ENCODE assay signal across 8 cellular contexts in genomic region chr11:46593550-46594382, GRCh38. TPM values are rescaled to one million over a fixed set of nuclear protein-coding genes. Genes with fewer than 3 reads are reported as not detected.
A peak's percentile ranks its signal among the peaks of the same experiment; 100 is the strongest.
DNase-seq lines count a peak whose midpoint lies in the region; ATAC-seq, FAIRE-seq and TF ChIP-seq lines count a peak whose summit lies in the region.

TSS of gene AMBRA1 (minus strand) at chr11:46594023. CDS start at chr11:46548380, 45,643 bp downstream.

- H3K27ac ChIP-seq in neural cell (ENCODE audit: low read length), result peak within 1 kb of the TSS; percentile 85

- H3K79me2 ChIP-seq in neural cell (replicated peaks; ENCODE audit: insufficient read depth, low read length), result peaks cover 49% of the 10 kb centered on the region

- peak; percentile 98 for ATAC-seq in stimulated activated naive CD8-positive, alpha-beta T cell treated with anti-CD3 and anti-CD28 coated beads, Interleukin-15, amount 100 ng/mL, for 72 hours

- no peaks in the 10 kb centered on the region for H3K27me3 ChIP-seq in neural cell (ENCODE audit: insufficient read depth, low read depth, low read length)

- H3K4me2 ChIP-seq in neural cell (ENCODE audit: low read length), result peak within 1 kb of the TSS; percentile 75

- peak; percentile 34 for TF ChIP-seq RAD21 in neural cell (conservative IDR thresholded peaks at IDR 0.05)

- peak; percentile 80 for FAIRE-seq in H54 (lab: Jason Lieb, UNC)

- H3K4me3 Mint-ChIP-seq in stimulated activated naive CD8-positive, alpha-beta T cell treated with anti-CD3 and anti-CD28 coated beads, Interleukin-15, amount 100 ng/mL, for 72 hours, result peak within 1 kb of the TSS; percentile 89 to 100

- H3K9ac ChIP-seq in neural cell (ENCODE audit: low read length), result peak within 1 kb of the TSS; percentile 91

- H3K9me3 Mint-ChIP-seq in stimulated activated naive CD8-positive, alpha-beta T cell treated with anti-CD3 and anti-CD28 coated beads, Interleukin-15, amount 100 ng/mL, for 72 hours, result no peaks in the 10 kb centered on the region

- peak within 1 kb of the TSS; percentile 62 for H2AFZ ChIP-seq in neural cell (ENCODE audit: low read depth, low read length)

- TF ChIP-seq POLR2A in H54 (IDR thresholded peaks at IDR 0.05; ENCODE audit: low read depth, low read length), result peak; percentile 70

- DNase-seq in ELF-1 (ENCODE audit: low read depth, low spot score), result peak; percentile 97
- DNase-seq in H54 (ENCODE audit: insufficient read length, low spot score), result peak; percentile 72
- peak; percentile 92 for DNase-seq in M059J (ENCODE audit: low read depth)
- peak; percentile 86 for DNase-seq in SHP77 treated with DMSO at 0.1 percent for 48 hours (lab: John Stamatoyannopoulos, UW)
- DNase-seq in activated effector memory CD4-positive, alpha-beta T cell treated with anti-CD3 and anti-CD28 coated beads, Interleukin-2, amount 50 U/mL, for 16 hours, result peak; percentile 93
- peak; percentile 96 for DNase-seq in fibroblast of villous mesenchyme (ENCODE audit: low read depth)
- DNase-seq in stimulated activated naive CD8-positive, alpha-beta T cell treated with anti-CD3 and anti-CD28 coated beads, Interleukin-15, amount 100 ng/mL, for 72 hours, result peak; percentile 85 to 91

- TF ChIP-seq CTCF in fibroblast of villous mesenchyme (IDR thresholded peaks at IDR 0.05; ENCODE audit: insufficient read depth, low read depth, low read length) (no peak), neural cell (IDR thresholded peaks at IDR 0.05; ENCODE audit: poor library complexity, severe bottlenecking) (no peak)

- H3F3A ChIP-seq in neural cell (ENCODE audit: insufficient read depth, low read length, poor library complexity, severe bottlenecking), result no peaks in the 10 kb centered on the region

- H3K36me3 ChIP-seq in neural cell (ENCODE audit: insufficient read depth, low read length), result no peaks in the 10 kb centered on the region

- no peaks in the 10 kb centered on the region for H3K9me3 ChIP-seq in neural cell (ENCODE audit: low read length)

- no peak for TF ChIP-seq EP300 in neural cell (conservative IDR thresholded peaks at IDR 0.05; ENCODE audit: poor library complexity, severe bottlenecking)

- peaks cover 45% of the 10 kb centered on the region for H3K4me1 Mint-ChIP-seq in stimulated activated naive CD8-positive, alpha-beta T cell treated with anti-CD3 and anti-CD28 coated beads, Interleukin-15, amount 100 ng/mL, for 72 hours

- peak within 1 kb of the TSS; percentile 97 for H3K4me3 ChIP-seq in fibroblast of villous mesenchyme (ENCODE audit: low read depth, low read length)
- H3K4me3 ChIP-seq in neural cell (ENCODE audit: low read length), result peak within 1 kb of the TSS; percentile 76

- peak within 1 kb of the TSS; percentile 95 to 99 for H3K27ac Mint-ChIP-seq in stimulated activated naive CD8-positive, alpha-beta T cell treated with anti-CD3 and anti-CD28 coated beads, Interleukin-15, amount 100 ng/mL, for 72 hours

- H3K27me3 Mint-ChIP-seq in stimulated activated naive CD8-positive, alpha-beta T cell treated with anti-CD3 and anti-CD28 coated beads, Interleukin-15, amount 100 ng/mL, for 72 hours, result no peaks in the 10 kb centered on the region

- H3K9me2 ChIP-seq in neural cell (ENCODE audit: insufficient read depth, low read length), result no peaks in the 10 kb centered on the region

- no peaks in the 10 kb centered on the region for H4K20me1 ChIP-seq in neural cell (ENCODE audit: insufficient read depth)

TF ChIP-seq in neural cell, 6 proteins besides CTCF, POLR2A, EP300 and RAD21:
- TF ChIP-seq TAF1 (IDR thresholded peaks at IDR 0.05; ENCODE audit: low read depth) (peak; percentile 72), REST (IDR thresholded peaks at IDR 0.05; ENCODE audit: borderline replicate concordance) (peak; percentile 75), SMC3 (conservative IDR thresholded peaks at IDR 0.05; ENCODE audit: poor library complexity) (peak; percentile 27), EZH2 (IDR thresholded peaks at IDR 0.05; ENCODE audit: borderline replicate concordance, insufficient read depth, low read length, poor library complexity, severe bottlenecking) (no peak), MXI1 (conservative IDR thresholded peaks at IDR 0.05; ENCODE audit: poor library complexity, severe bottlenecking) (peak; percentile 64), POLR2AphosphoS5 (IDR thresholded peaks at IDR 0.05) (peak; percentile 93)

RNA-seq across cellular contexts. Expression of gene AMBRA1, which starts in this region (rescaled TPM):
- total RNA-seq in M059J (2014; rRNA removed; shearing (Covaris generic)), result 28.6 and 32.2 TPM in 2 replicates
- 21.9 and 23.7 TPM in 2 replicates for total RNA-seq in fibroblast of villous mesenchyme
- polyA plus RNA-seq in neural cell, result 34.5 and 37.6 TPM in 2 replicates
- polyA minus RNA-seq in neural cell, result 66.0 and 78.2 TPM in 2 replicates

Comparison
In these comparisons a context has a peak if more than half of its experiments do, and no peak if none do; other contexts are left out.
1. Peak in every context shown above with its lines: DNase-seq, ATAC-seq, H3K4me3 ChIP-seq and H3K27ac ChIP-seq.